Comparison of ENCODE assay signal across 8 cellular contexts in the genomic region with DNA sequence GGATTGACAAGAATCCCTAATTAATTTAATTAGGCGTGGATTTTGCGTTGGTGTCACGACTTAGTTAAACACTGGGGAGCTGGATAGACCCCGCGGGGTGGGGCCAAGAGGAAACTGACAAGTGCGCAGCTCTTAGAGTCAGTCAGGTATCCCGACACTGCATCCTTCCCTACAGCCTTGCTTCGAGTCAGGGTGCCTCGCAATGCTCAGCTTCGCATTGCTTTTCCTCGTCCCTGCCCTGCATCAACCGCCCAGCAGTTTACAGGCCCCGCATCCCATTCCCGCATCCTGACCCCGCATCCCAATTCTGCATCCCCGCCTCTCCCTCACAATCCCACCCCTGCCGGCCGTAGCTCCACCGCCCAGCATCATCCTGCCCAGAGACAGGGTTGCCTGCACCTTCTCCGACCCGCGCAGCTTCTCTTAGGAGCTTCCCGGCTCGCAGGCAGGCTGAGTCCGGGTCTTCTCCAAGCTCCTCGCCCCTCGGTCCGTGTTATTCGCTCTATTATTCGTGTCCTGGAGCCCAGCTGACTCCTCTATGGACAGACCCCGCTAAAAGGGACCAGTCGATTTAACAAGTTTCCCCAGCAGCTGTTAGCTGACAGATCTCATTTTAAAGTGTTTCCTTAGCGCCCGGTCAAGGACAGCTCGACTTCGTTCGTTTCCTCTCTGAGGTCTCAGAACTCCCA. TPM values are rescaled to one million over a fixed set of nuclear protein-coding genes. Genes with fewer than 3 reads are reported as not detected.
DNase-seq lines count a peak whose midpoint lies in the region; ATAC-seq, FAIRE-seq and TF ChIP-seq lines count a peak whose summit lies in the region.

No MANE protein-coding gene starts in this region.

- WGBS in esophagus squamous epithelium, 2 donors = 6 to 9% methylated on average over 24 to 36 of the region's 37 CpGs

- H3K36me3 Mint-ChIP-seq in astrocyte (ENCODE audit: low read depth, unreplicated experiment) (peaks cover 1% of the 10 kb centered on the region), neural progenitor cell (no peaks in the 10 kb centered on the region)

- H2AFZ ChIP-seq in astrocyte (ENCODE audit: low read depth, low read length) = no peak overlapping the region
- H2AFZ ChIP-seq in neural progenitor cell (replicated peaks) = no peak overlapping the region

- no peak for ATAC-seq in GM18873 (IDR thresholded peaks at IDR 0.05; ENCODE audit: low FRiP score, unreplicated experiment)

- intact Hi-C loops in esophagus squamous epithelium (cut with DNase I) = no loop called here

- no peak overlapping the region for H3K4me3 ChIP-seq in astrocyte (ENCODE audit: insufficient read depth, low read depth, low read length)
- H3K4me3 ChIP-seq in neural progenitor cell = peak overlapping the region; percentile 52
- H3K4me3 ChIP-seq in esophagus squamous epithelium = peak overlapping the region in 2 of 4 donors; percentile 47 to 70

- peaks cover 3% of the 10 kb centered on the region for H3K9me3 Mint-ChIP-seq in astrocyte (ENCODE audit: unreplicated experiment)
- no peaks in the 10 kb centered on the region for H3K9me3 Mint-ChIP-seq in neural progenitor cell

- H3K36me3 ChIP-seq in astrocyte (ENCODE audit: insufficient read depth, low read length) (no peaks in the 10 kb centered on the region), neural progenitor cell (no peaks in the 10 kb centered on the region), esophagus squamous epithelium (no peaks in the 10 kb centered on the region)

- H4K20me1 ChIP-seq in astrocyte (ENCODE audit: insufficient read depth, low read length) (no peaks in the 10 kb centered on the region), neural progenitor cell (ENCODE audit: low read depth) (peaks cover 64% of the 10 kb centered on the region)

- H3F3A ChIP-seq in neural progenitor cell (ENCODE audit: low read depth) = peaks cover 21% of the 10 kb centered on the region

- no peak overlapping the region for H3K27ac ChIP-seq in astrocyte (ENCODE audit: low read depth, low read length)
- no peak overlapping the region for H3K27ac ChIP-seq in neural progenitor cell
- no peak overlapping the region for H3K27ac ChIP-seq in esophagus squamous epithelium

- H3K4me3 Mint-ChIP-seq in astrocyte (ENCODE audit: unreplicated experiment) (peak overlapping the region; percentile 61), neural progenitor cell (peak overlapping the region; percentile 91)

- no peak for TF ChIP-seq POLR2A in esophagus squamous epithelium (IDR thresholded peaks at IDR 0.05)

- H3K27me3 Mint-ChIP-seq in astrocyte (ENCODE audit: low read depth, unreplicated experiment) (peaks cover 59% of the 10 kb centered on the region), neural progenitor cell (ENCODE audit: insufficient read depth, low read depth) (peaks cover 75% of the 10 kb centered on the region)

- H3K79me2 ChIP-seq in astrocyte (ENCODE audit: insufficient read depth, low read length) (peaks cover 12% of the 10 kb centered on the region), neural progenitor cell (ENCODE audit: low read depth) (peaks cover 16% of the 10 kb centered on the region)

- H3K4me2 ChIP-seq in astrocyte (ENCODE audit: low read length) (peak overlapping the region; percentile 32), neural progenitor cell (peak overlapping the region; percentile 78)

- H3K9me3 ChIP-seq in astrocyte (ENCODE audit: insufficient read depth, low read depth, low read length) = no peaks in the 10 kb centered on the region
- no peaks in the 10 kb centered on the region for H3K9me3 ChIP-seq in neural progenitor cell (ENCODE audit: low read depth)
- H3K9me3 ChIP-seq in esophagus squamous epithelium = no peaks in the 10 kb centered on the region

- TF ChIP-seq CTCF in astrocyte (IDR thresholded peaks at IDR 0.05; ENCODE audit: insufficient read depth, low read depth, low read length) (no peak), neural progenitor cell (IDR thresholded peaks at IDR 0.05) (no peak), esophagus squamous epithelium (IDR thresholded peaks at IDR 0.05) (no peak)

- H3K27ac Mint-ChIP-seq in astrocyte (ENCODE audit: unreplicated experiment) = peak overlapping the region; percentile 1
- H3K27ac Mint-ChIP-seq in neural progenitor cell = no peak overlapping the region

- peaks cover 16% of the 10 kb centered on the region for H3K4me1 Mint-ChIP-seq in astrocyte (ENCODE audit: low read depth, unreplicated experiment)
- H3K4me1 Mint-ChIP-seq in neural progenitor cell = peaks cover 47% of the 10 kb centered on the region

- peak; percentile 63 for DNase-seq in activated CD8-positive, alpha-beta memory T cell treated with anti-CD3 and anti-CD28 coated beads for 24 hours
- DNase-seq in activated CD8-positive, alpha-beta memory T cell treated with anti-CD3 and anti-CD28 coated beads, Interleukin-2, amount 50 U/mL, for 4 hours = no peak
- DNase-seq in NCI-H2171 (lab: John Stamatoyannopoulos, UW) = peak; percentile 52
- DNase-seq in astrocyte (ENCODE audit: low read depth) = no peak
- DNase-seq in neural progenitor cell (ENCODE audit: low spot score) = peak; percentile 66
- no peak for DNase-seq in NCI-H1048 (lab: John Stamatoyannopoulos, UW)
- DNase-seq in esophagus squamous epithelium (lab: John Stamatoyannopoulos, UW) = no peak

- H3K27me3 ChIP-seq in astrocyte (ENCODE audit: insufficient read depth, low read length) (peaks cover 67% of the 10 kb centered on the region), neural progenitor cell (peaks cover 78% of the 10 kb centered on the region), esophagus squamous epithelium (peaks cover 38 to 77% (median 60%) of the 10 kb centered on the region in 4 donors)

- no peak for FAIRE-seq in astrocyte (lab: Jason Lieb, UNC)

- H3K9ac ChIP-seq in astrocyte (ENCODE audit: low read length) (no peak overlapping the region), neural progenitor cell (no peak overlapping the region)

- H3K4me1 ChIP-seq in astrocyte (ENCODE audit: insufficient read depth, low read length) (peaks cover 16% of the 10 kb centered on the region), neural progenitor cell (peaks cover 6% of the 10 kb centered on the region), esophagus squamous epithelium (peaks cover 35 to 73% (median 51%) of the 10 kb centered on the region in 3 donors)

RNA-seq across cellular contexts. Expression of a gene that starts 0.7 kb away (rescaled TPM):
- total RNA-seq in astrocyte = 0.25 and 0.34 TPM in 2 replicates
- not detected in 2 replicates for total RNA-seq in neural progenitor cell (ENCODE audit: low replicate concordance)
- not detected for total RNA-seq in esophagus squamous epithelium

RNA-seq across cellular contexts. Expression of a gene that starts 3.0 kb away (rescaled TPM):
- total RNA-seq in astrocyte = 22.9 and 28.5 TPM in 2 replicates
- total RNA-seq in neural progenitor cell (ENCODE audit: low replicate concordance) = 48.6 and 80.5 TPM in 2 replicates
- 10 to 100 TPM; 22.5 to 41.4 (median 32.9) TPM for total RNA-seq in esophagus squamous epithelium

Comparison
In these comparisons a context has a peak if more than half of its experiments do, and no peak if none do; other contexts are left out.
1. DNase-seq: peak in activated CD8-positive, alpha-beta memory T cell treated with anti-CD3 and anti-CD28 coated beads for 24 hours (single experiment), NCI-H2171 (single experiment) and neural progenitor cell (single experiment); none in activated CD8-positive, alpha-beta memory T cell treated with anti-CD3 and anti-CD28 coated beads, Interleukin-2, amount 50 U/mL, for 4 hours (single experiment), astrocyte (single experiment), NCI-H1048 (single experiment) and esophagus squamous epithelium (single experiment).